8 cellular contexts compared by ENCODE assay signal in the genomic region with DNA sequence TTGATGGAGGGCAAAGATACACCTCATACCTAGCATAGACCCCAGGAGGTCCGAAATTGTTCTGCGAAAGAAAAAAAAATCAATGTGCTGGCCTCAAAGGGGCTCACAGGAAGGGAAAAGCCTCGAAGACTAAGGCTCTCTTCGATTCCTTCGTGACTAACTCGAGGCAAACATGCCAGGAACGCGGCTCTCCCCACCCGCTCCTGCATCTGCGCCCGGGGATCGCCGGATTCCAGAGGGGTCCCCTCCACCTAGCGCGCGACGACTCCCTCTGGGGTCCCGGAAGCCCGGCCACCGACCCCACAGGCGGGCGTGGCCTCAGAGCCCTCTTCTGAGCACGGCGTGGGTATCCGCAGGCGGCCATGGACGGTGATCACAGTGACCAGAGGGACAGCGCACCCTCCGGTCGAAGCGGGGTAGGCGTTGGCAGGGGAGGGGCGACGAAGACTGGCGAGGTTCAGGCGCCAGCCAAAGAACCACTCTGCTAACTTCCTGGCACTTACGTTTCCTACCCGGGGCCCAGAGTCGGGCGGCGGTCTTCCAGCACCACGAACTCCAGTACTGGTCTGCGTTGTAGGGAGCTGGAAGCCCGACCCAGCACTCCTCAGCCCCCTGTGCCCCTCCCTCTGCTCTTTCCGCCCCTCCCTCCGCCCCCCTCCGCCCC. TPM values are rescaled to one million over a fixed set of nuclear protein-coding genes. Genes with fewer than 3 reads are reported as not detected.
DNase-seq lines count a peak whose midpoint lies in the region; ATAC-seq and TF ChIP-seq lines count a peak whose summit lies in the region.

No MANE protein-coding gene starts in this region.

- no peaks in the 10 kb centered on the region for H3K27me3 ChIP-seq in naive thymus-derived CD4-positive, alpha-beta T cell (ENCODE audit: control insufficient read depth in 2 of 2, insufficient read depth in 2 of 2, low read length in 2 of 2)

- POLR2A ChIA-PET in naive thymus-derived CD4-positive, alpha-beta T cell (lab: Charles Lee) = interaction anchor here (0.7 to 3.1 kb wide), 12 partner anchors 9 to 664 kb away, joined by 3 to 23 read pairs (median 5); a partner anchor contains a TSS

- peak overlapping the region; percentile 83 to 98 (median 94) for H3K4me3 Mint-ChIP-seq in naive thymus-derived CD4-positive, alpha-beta T cell

- H3K4me1 ChIP-seq in naive thymus-derived CD4-positive, alpha-beta T cell (ENCODE audit: control insufficient read depth in 2 of 2, insufficient read depth in 2 of 2, low read length in 2 of 2) = peaks cover 20 to 22% of the 10 kb centered on the region in 2 donors

- ATAC-seq in GM18498 (IDR thresholded peaks at IDR 0.05; ENCODE audit: unreplicated experiment) (peak; percentile 71), HG02759 (IDR thresholded peaks at IDR 0.05; ENCODE audit: unreplicated experiment) (peak; percentile 60)
- peak; percentile 74 for ATAC-seq in naive thymus-derived CD4-positive, alpha-beta T cell

- DNase-seq in Ammon's horn (ENCODE audit: low spot score) = peak; percentile 94
- peak; percentile 92 for DNase-seq in NCI-H1092 treated with DMSO at 0.1 percent for 48 hours (lab: John Stamatoyannopoulos, UW)
- peak; percentile 67 for DNase-seq in fibroblast of peridontal ligament (ENCODE audit: extremely low read depth)
- DNase-seq in naive thymus-derived CD4-positive, alpha-beta T cell = peak in 1 of 9 donors; percentile 79
- DNase-seq in stimulated activated CD4-positive, alpha-beta T cell treated with anti-CD3 and anti-CD28 coated beads, Interleukin-4, amount 100 ng/mL, for 1 hour = no peak

- intact Hi-C loops in naive thymus-derived CD4-positive, alpha-beta T cell (cut with micrococcal nuclease) = loop anchor here (1.0 to 5.0 kb wide), 16 partner anchors 8 to 1429 kb away; a partner anchor contains a TSS

- CTCF ChIA-PET in naive thymus-derived CD4-positive, alpha-beta T cell (lab: Charles Lee) = no interaction called here

- H3K27ac ChIP-seq in naive thymus-derived CD4-positive, alpha-beta T cell (ENCODE audit: low read depth, low read length) = peak overlapping the region; percentile 97

- no peaks in the 10 kb centered on the region for H3K9me3 Mint-ChIP-seq in naive thymus-derived CD4-positive, alpha-beta T cell

- H3K9me3 ChIP-seq in naive thymus-derived CD4-positive, alpha-beta T cell (ENCODE audit: control insufficient read depth in 2 of 3, low read length in 3 of 3) = no peaks in the 10 kb centered on the region

- TF ChIP-seq CTCF in WI38 (IDR thresholded peaks at IDR 0.05; ENCODE audit: low read depth, low read length) = peak; percentile 35

- H3K36me3 ChIP-seq in naive thymus-derived CD4-positive, alpha-beta T cell (ENCODE audit: control insufficient read depth in 2 of 3, insufficient read depth in 3 of 3, low read length in 3 of 3) = peaks cover 0 to 17% (median 0%) of the 10 kb centered on the region in 3 experiments

- peaks cover 3 to 22% (median 12%) of the 10 kb centered on the region in 5 donors for H3K36me3 Mint-ChIP-seq in naive thymus-derived CD4-positive, alpha-beta T cell

- H3K27ac Mint-ChIP-seq in naive thymus-derived CD4-positive, alpha-beta T cell = peak overlapping the region; percentile 87 to 96 (median 94)

- peaks cover 27 to 55% (median 44%) of the 10 kb centered on the region in 7 donors for H3K4me1 Mint-ChIP-seq in naive thymus-derived CD4-positive, alpha-beta T cell

- no peaks in the 10 kb centered on the region for H3K27me3 Mint-ChIP-seq in naive thymus-derived CD4-positive, alpha-beta T cell

- peak overlapping the region; percentile 78 for H3K4me3 ChIP-seq in WI38 (ENCODE audit: low read depth, low read length)
- H3K4me3 ChIP-seq in naive thymus-derived CD4-positive, alpha-beta T cell (ENCODE audit: low read length) = peak overlapping the region; percentile 96

RNA-seq across cellular contexts. Expression of a gene that starts 0.5 kb away (rescaled TPM):
- total RNA-seq in naive thymus-derived CD4-positive, alpha-beta T cell = 10 to 100 TPM; 52.9 to 83.4 (median 66.5) TPM
- 10 to 100 TPM; 19.3 to 22.7 TPM for polyA plus RNA-seq in naive thymus-derived CD4-positive, alpha-beta T cell
